Comparison of ENCODE assay signal across 1 cellular context in genomic region chr13:102591988-102592781, GRCh38.
A peak's percentile ranks its signal among the peaks of the same experiment; 100 is the strongest.
TF ChIP-seq lines count a peak whose summit lies in the region.

No MANE protein-coding gene starts in this region.

TF ChIP-seq in HEK293, 187 proteins besides CTCF, POLR2A, EP300 and RAD21 (continued from another document):
- TF ChIP-seq PBX3 (CRISPR knock-in tag; IDR thresholded peaks at IDR 0.05) (0 out of 2 replicates have a peak, but pooled peaks have one; percentile 22), ZNF211 (tag by site-specific recombination; IDR thresholded peaks at IDR 0.05; ENCODE audit: low read depth) (no peak), ZNF354C (tag by site-specific recombination; IDR thresholded peaks at IDR 0.05; ENCODE audit: borderline replicate concordance, low read depth) (no peak), ZNF792 (tag by site-specific recombination; IDR thresholded peaks at IDR 0.05) (no peak), HOXA7 (CRISPR knock-in tag; IDR thresholded peaks at IDR 0.05; ENCODE audit: borderline replicate concordance) (no peak), ZNF362 (tag by site-specific recombination; IDR thresholded peaks at IDR 0.05) (no peak), KLF17 (tag by site-specific recombination; IDR thresholded peaks at IDR 0.05) (no peak; the same call in 1 of the 2 replicates), ZNF514 (tag by site-specific recombination; IDR thresholded peaks at IDR 0.05) (no peak), ZNF341 (tag by site-specific recombination; IDR thresholded peaks at IDR 0.05; ENCODE audit: low read depth) (peak; percentile 85), ZNF692 (tag by site-specific recombination; IDR thresholded peaks at IDR 0.05) (no peak), ZNF660 (tag by site-specific recombination; IDR thresholded peaks at IDR 0.05) (peak; percentile 32; the same call in 1 of the 2 replicates), ZNF16 (tag by site-specific recombination; IDR thresholded peaks at IDR 0.05; ENCODE audit: low read depth) (no peak), ZSCAN30 (tag by site-specific recombination; IDR thresholded peaks at IDR 0.05) (peak; percentile 71), AEBP2 (tag by site-specific recombination; IDR thresholded peaks at IDR 0.05; ENCODE audit: borderline replicate concordance) (no peak), PRDM1 (tag by site-specific recombination; IDR thresholded peaks at IDR 0.05) (no peak), ZNF76 (tag by site-specific recombination; IDR thresholded peaks at IDR 0.05; ENCODE audit: borderline replicate concordance, low read depth) (no peak), REST (tag by site-specific recombination; IDR thresholded peaks at IDR 0.05) (0 out of 2 replicates have a peak, but pooled peaks have one; percentile 9), ZNF140 (tag by site-specific recombination; IDR thresholded peaks at IDR 0.05) (no peak), PRDM2 (tag by site-specific recombination; IDR thresholded peaks at IDR 0.05; ENCODE audit: borderline replicate concordance) (no peak), OVOL3 (tag by site-specific recombination; IDR thresholded peaks at IDR 0.05) (no peak), ZNF518A (tag by site-specific recombination; conservative IDR thresholded peaks at IDR 0.05; ENCODE audit: low read depth) (no peak), ZNF548 (tag by site-specific recombination; IDR thresholded peaks at IDR 0.05) (no peak)
TF ChIP-seq in HEK293: peak in this region for 38.
